Comparison of ENCODE assay signal across 9 cellular contexts in genomic region chr2:102166189-102166845, GRCh38. TPM values are rescaled to one million over a fixed set of nuclear protein-coding genes. Genes with fewer than 3 reads are reported as not detected.
DNase-seq lines count a peak whose midpoint lies in the region; ATAC-seq and TF ChIP-seq lines count a peak whose summit lies in the region.
"Had no signal": no experiment of that assay in that cellular context is flagged by ENCODE, and none has a peak within 500 bp of the region (broad histone marks: within the 10 kb centered on the region; RNA-seq: fewer than 3 reads in every experiment).

No MANE protein-coding gene starts in this region.

- H3K9me3 Mint-ChIP-seq in H9, result no peaks in the 10 kb centered on the region
- no peaks in the 10 kb centered on the region for H3K9me3 Mint-ChIP-seq in stimulated activated naive CD8-positive, alpha-beta T cell treated with anti-CD3 and anti-CD28 coated beads, Interleukin-15, amount 100 ng/mL, for 72 hours

- no peak for TF ChIP-seq POLR2A in GM18505 (IDR thresholded peaks at IDR 0.05; ENCODE audit: borderline replicate concordance, extremely low read depth, insufficient read depth, insufficient read length)

- H3K79me1 ChIP-seq in H9 (ENCODE audit: insufficient read depth, low read depth, low read length, poor library complexity, severe bottlenecking), result no peaks in the 10 kb centered on the region

- H3K4me1 Mint-ChIP-seq in H9, result peaks cover 1% of the 10 kb centered on the region in 2 experiments; a peak in 3 of 4 replicates
- H3K4me1 Mint-ChIP-seq in stimulated activated naive CD8-positive, alpha-beta T cell treated with anti-CD3 and anti-CD28 coated beads, Interleukin-15, amount 100 ng/mL, for 72 hours, result peaks cover 18% of the 10 kb centered on the region

- no peak overlapping the region for H4K5ac ChIP-seq in H9 (ENCODE audit: insufficient read length, low read depth, low read length)

- TF ChIP-seq CTCF in H9 (conservative IDR thresholded peaks at IDR 0.05) (peak; percentile 58), WI38 (IDR thresholded peaks at IDR 0.05; ENCODE audit: low read depth, low read length) (peak; percentile 53)

- H2BK5ac ChIP-seq in H9 (ENCODE audit: insufficient read length, low read length), result no peak overlapping the region

- H4K91ac ChIP-seq in H9 (ENCODE audit: insufficient read length, low read depth, low read length), result no peak overlapping the region

- H2AFZ ChIP-seq in H9 (ENCODE audit: low read length), result no peak overlapping the region

- no CpG with 5 or more reads among the region's 4 CpGs for WGBS in H9 (ENCODE audit: extremely low coverage, insufficient read length, low lambda C conversion rate)

- no peak overlapping the region for H3K4me2 ChIP-seq in H9 (ENCODE audit: insufficient read depth, insufficient read length, low read length)

- no peaks in the 10 kb centered on the region for H4K20me1 ChIP-seq in H9 (ENCODE audit: control insufficient read depth, insufficient read depth, insufficient read length)

- H3K18ac ChIP-seq in H9 (ENCODE audit: insufficient read length, low read depth, low read length), result no peak overlapping the region

- H2BK20ac ChIP-seq in H9 (ENCODE audit: low read depth, low read length, poor library complexity, severe bottlenecking), result no peak overlapping the region

- no peak overlapping the region for H3T11ph ChIP-seq in H9 (ENCODE audit: low read length)

- intact Hi-C loops in left cardiac atrium (cut with DNase I), result loop anchor here (1.0 to 5.0 kb wide), 2 partner anchors 144 to 146 kb away; no protein-coding TSS in a partner anchor

- H3K9ac ChIP-seq in H9 (ENCODE audit: extremely low read depth, insufficient read length, low read length), result no peak overlapping the region

- H3K4me1 ChIP-seq in H9 (ENCODE audit: insufficient read depth, low read length), result no peaks in the 10 kb centered on the region

- no peak for DNase-seq in H9
- DNase-seq in left cardiac atrium, result no peak
- DNase-seq in stimulated activated naive CD8-positive, alpha-beta T cell treated with anti-CD3 and anti-CD28 coated beads, Interleukin-15, amount 100 ng/mL, for 72 hours, result no peak
- no peak for DNase-seq in stimulated activated CD4-positive, alpha-beta T cell treated with anti-CD3 and anti-CD28 coated beads, Interleukin-15, amount 100 ng/mL, for 24 hours

- H3K23ac ChIP-seq in H9 (ENCODE audit: insufficient read length, low read depth, low read length), result no peak overlapping the region

- H2BK120ac ChIP-seq in H9 (ENCODE audit: low read depth, low read length, poor library complexity, severe bottlenecking), result no peak overlapping the region

- no peak overlapping the region for H3K56ac ChIP-seq in H9 (ENCODE audit: insufficient read length, low read depth, low read length)

- no peak overlapping the region for H3K27ac ChIP-seq in H9 (ENCODE audit: insufficient read length, low read depth, low read length)

- no peak overlapping the region for H2AK5ac ChIP-seq in H9 (ENCODE audit: insufficient read length, low read length)

- no peak overlapping the region for H4K8ac ChIP-seq in H9 (replicated peaks; ENCODE audit: insufficient read length, low read depth, low read length)

- no peak overlapping the region for H2BK12ac ChIP-seq in H9 (ENCODE audit: insufficient read length, low read depth, low read length)

- peak; percentile 84 to 94 for ATAC-seq in left cardiac atrium
- ATAC-seq in stimulated activated naive CD8-positive, alpha-beta T cell treated with anti-CD3 and anti-CD28 coated beads, Interleukin-15, amount 100 ng/mL, for 72 hours, result peak; percentile 15
- ATAC-seq in GM18511 (IDR thresholded peaks at IDR 0.05; ENCODE audit: unreplicated experiment), result no peak
- ATAC-seq in HG03039 (IDR thresholded peaks at IDR 0.05; ENCODE audit: unreplicated experiment), result no peak
- ATAC-seq in GM18505 (IDR thresholded peaks at IDR 0.05; ENCODE audit: unreplicated experiment), result no peak

- no peaks in the 10 kb centered on the region for H3K79me2 ChIP-seq in H9 (ENCODE audit: insufficient read depth, low read length)

- H3K27me3 Mint-ChIP-seq in H9 (ENCODE audit: low read depth), result no peaks in the 10 kb centered on the region
- H3K27me3 Mint-ChIP-seq in stimulated activated naive CD8-positive, alpha-beta T cell treated with anti-CD3 and anti-CD28 coated beads, Interleukin-15, amount 100 ng/mL, for 72 hours, result no peaks in the 10 kb centered on the region

- H3K27me3 ChIP-seq in H9 (ENCODE audit: insufficient read depth, low read length), result no peaks in the 10 kb centered on the region

- H2BK15ac ChIP-seq in H9 (ENCODE audit: low read depth, low read length), result no peak overlapping the region

- no peaks in the 10 kb centered on the region for H3K23me2 ChIP-seq in H9 (ENCODE audit: insufficient read length, low read depth, low read length, poor library complexity, severe bottlenecking)

- H3K14ac ChIP-seq in H9 (ENCODE audit: insufficient read depth, low read length), result no peak overlapping the region

- no peak overlapping the region for H3K27ac Mint-ChIP-seq in H9
- peak overlapping the region in 1 of 2 donors; percentile 88 for H3K27ac Mint-ChIP-seq in stimulated activated naive CD8-positive, alpha-beta T cell treated with anti-CD3 and anti-CD28 coated beads, Interleukin-15, amount 100 ng/mL, for 72 hours

- H3K9me3 ChIP-seq in H9 (ENCODE audit: control insufficient read depth, low read depth, low read length), result no peaks in the 10 kb centered on the region

- no peak overlapping the region for H3K4ac ChIP-seq in H9 (ENCODE audit: low read depth, low read length)

- no peak overlapping the region for H3K4me3 ChIP-seq in WI38 (ENCODE audit: low read depth, low read length)
- H3K4me3 ChIP-seq: skin epidermis had no signal

- no peaks in the 10 kb centered on the region for H3K36me3 Mint-ChIP-seq in H9 (ENCODE audit: insufficient read depth in 1 of 3, low read depth in 3 of 3)

- H3K4me3 Mint-ChIP-seq in H9, result no peak overlapping the region
- H3K4me3 Mint-ChIP-seq in stimulated activated naive CD8-positive, alpha-beta T cell treated with anti-CD3 and anti-CD28 coated beads, Interleukin-15, amount 100 ng/mL, for 72 hours, result peak overlapping the region in 1 of 2 donors; percentile 27

RNA-seq across cellular contexts. Expression of gene IL1RL2, which starts 20.5 kb away (rescaled TPM):
- not detected in 2 replicates for total RNA-seq in H9 (2021)
- total RNA-seq in left cardiac atrium, result 1 to 10 TPM in 1 of 2 donors, under 1 TPM in 1; 0.15 to 1.4 TPM

RNA-seq across cellular contexts. Expression of gene IL1R1, which starts 23.8 kb away (rescaled TPM):
- 0.39 and 0.46 TPM in 2 replicates for total RNA-seq in H9 (2021)
- 100 to 1,000 TPM in 1 of 2 donors, 10 to 100 TPM in 1; 60.8 to 124 TPM for total RNA-seq in left cardiac atrium

Comparison
In these comparisons a context has a peak if more than half of its experiments do, and no peak if none do; other contexts are left out.
1. ATAC-seq: peak in left cardiac atrium (2 of 2) and stimulated activated naive CD8-positive, alpha-beta T cell treated with anti-CD3 and anti-CD28 coated beads, Interleukin-15, amount 100 ng/mL, for 72 hours (single experiment); none in GM18511 (single experiment), HG03039 (single experiment) and GM18505 (single experiment).
2. RNA of gene IL1R1, which starts 23.8 kb away (total RNA-seq): 60.8 to 124 TPM in left cardiac atrium; 0.39 to 0.46 TPM in H9; every median in the first group is over 10 times any median in the second.